9 cellular contexts compared by ENCODE assay signal in genomic region chr11:66957971-66958231, GRCh38. TPM values are rescaled to one million over a fixed set of nuclear protein-coding genes. Genes with fewer than 3 reads are reported as not detected.
A peak's percentile ranks its signal among the peaks of the same experiment; 100 is the strongest.
DNase-seq lines count a peak whose midpoint lies in the region; ATAC-seq and TF ChIP-seq lines count a peak whose summit lies in the region.
"Had no signal": no experiment of that assay in that cellular context is flagged by ENCODE, and none has a peak within 500 bp of the region (broad histone marks: within the 10 kb centered on the region; RNA-seq: fewer than 3 reads in every experiment).

No MANE protein-coding gene starts in this region.

- no peak for TF ChIP-seq CTCF in GM13976 (IDR thresholded peaks at IDR 0.05; ENCODE audit: borderline replicate concordance, control extremely low read depth, extremely low read depth, insufficient read depth, missing control alignments)

- POLR2A ChIA-PET in activated naive CD8-positive, alpha-beta T cell treated with anti-CD3 and anti-CD28 coated beads, Interleukin-2, amount 10 ng/mL, durations not matched to agents 7 days and 5 days (lab: Charles Lee), result interaction anchor here (0.7 to 2.5 kb wide), 4 partner anchors 15 to 478 kb away, joined by 3 to 11 read pairs (median 4); partner anchors contain the start of genes DPP3 and RCE1

- DNase-seq in GM13976 (ENCODE audit: low spot score) (peak; percentile 79), iPS-NIHi11 (ENCODE audit: low spot score) (peak; percentile 84), HK-2 (ENCODE audit: unreplicated experiment) (no peak)
- DNase-seq in activated naive CD8-positive, alpha-beta T cell treated with anti-CD3 and anti-CD28 coated beads, Interleukin-2, amount 10 ng/mL, durations not matched to agents 7 days and 5 days, result no peak
- DNase-seq in stimulated activated CD4-positive, alpha-beta T cell treated with anti-CD3 and anti-CD28 coated beads, Interleukin-4, amount 100 ng/mL, for 24 hours, result no peak

- H3K4me1 Mint-ChIP-seq in activated naive CD8-positive, alpha-beta T cell treated with anti-CD3 and anti-CD28 coated beads, Interleukin-2, amount 10 ng/mL, durations not matched to agents 7 days and 5 days, result peaks cover 16% of the 10 kb centered on the region
- peaks cover 23% of the 10 kb centered on the region for H3K4me1 Mint-ChIP-seq in stimulated activated naive CD8-positive, alpha-beta T cell treated with anti-CD3 and anti-CD28 coated beads, Interleukin-15, Interleukin-2, amounts not matched to agents 100 ng/mL and 50 ng/mL, for 24 hours (ENCODE audit: low read depth)

- ATAC-seq in HG02884 (IDR thresholded peaks at IDR 0.05; ENCODE audit: unreplicated experiment), result peak; percentile 15
- ATAC-seq in activated naive CD8-positive, alpha-beta T cell treated with anti-CD3 and anti-CD28 coated beads, Interleukin-2, amount 10 ng/mL, durations not matched to agents 7 days and 5 days (ENCODE audit: low read depth), result peak; percentile 45
- ATAC-seq in HG03108 (IDR thresholded peaks at IDR 0.05; ENCODE audit: unreplicated experiment), result no peak

- H3K4me3 Mint-ChIP-seq in activated naive CD8-positive, alpha-beta T cell treated with anti-CD3 and anti-CD28 coated beads, Interleukin-2, amount 10 ng/mL, durations not matched to agents 7 days and 5 days, result peak overlapping the region; percentile 90
- H3K4me3 Mint-ChIP-seq in stimulated activated naive CD8-positive, alpha-beta T cell treated with anti-CD3 and anti-CD28 coated beads, Interleukin-15, Interleukin-2, amounts not matched to agents 100 ng/mL and 50 ng/mL, for 24 hours, result peak overlapping the region; percentile 77

- H3K27ac Mint-ChIP-seq in activated naive CD8-positive, alpha-beta T cell treated with anti-CD3 and anti-CD28 coated beads, Interleukin-2, amount 10 ng/mL, durations not matched to agents 7 days and 5 days, result peak overlapping the region; percentile 76
- no peak overlapping the region for H3K27ac Mint-ChIP-seq in stimulated activated naive CD8-positive, alpha-beta T cell treated with anti-CD3 and anti-CD28 coated beads, Interleukin-15, Interleukin-2, amounts not matched to agents 100 ng/mL and 50 ng/mL, for 24 hours

- in situ Hi-C loops in GM13976 (cut with MboI; ENCODE audit: low sequenced_read_pairs, unreplicated experiment), result no loop called here

- H3K9me3 Mint-ChIP-seq in activated naive CD8-positive, alpha-beta T cell treated with anti-CD3 and anti-CD28 coated beads, Interleukin-2, amount 10 ng/mL, durations not matched to agents 7 days and 5 days, result no peaks in the 10 kb centered on the region
- H3K9me3 Mint-ChIP-seq in stimulated activated naive CD8-positive, alpha-beta T cell treated with anti-CD3 and anti-CD28 coated beads, Interleukin-15, Interleukin-2, amounts not matched to agents 100 ng/mL and 50 ng/mL, for 24 hours, result peaks cover 3% of the 10 kb centered on the region

- peaks cover 12% of the 10 kb centered on the region for H3K27me3 Mint-ChIP-seq in activated naive CD8-positive, alpha-beta T cell treated with anti-CD3 and anti-CD28 coated beads, Interleukin-2, amount 10 ng/mL, durations not matched to agents 7 days and 5 days
- no peaks in the 10 kb centered on the region for H3K27me3 Mint-ChIP-seq in stimulated activated naive CD8-positive, alpha-beta T cell treated with anti-CD3 and anti-CD28 coated beads, Interleukin-15, Interleukin-2, amounts not matched to agents 100 ng/mL and 50 ng/mL, for 24 hours

- no peaks in the 10 kb centered on the region for H3K36me3 Mint-ChIP-seq in activated naive CD8-positive, alpha-beta T cell treated with anti-CD3 and anti-CD28 coated beads, Interleukin-2, amount 10 ng/mL, durations not matched to agents 7 days and 5 days
- no peaks in the 10 kb centered on the region for H3K36me3 Mint-ChIP-seq in stimulated activated naive CD8-positive, alpha-beta T cell treated with anti-CD3 and anti-CD28 coated beads, Interleukin-15, Interleukin-2, amounts not matched to agents 100 ng/mL and 50 ng/mL, for 24 hours (ENCODE audit: low read depth)

RNA-seq across cellular contexts. Expression of gene PC, which starts 0.3 kb away (rescaled TPM):
- total RNA-seq in activated naive CD8-positive, alpha-beta T cell treated with anti-CD3 and anti-CD28 coated beads, Interleukin-2, amount 10 ng/mL, durations not matched to agents 7 days and 5 days, result 1 to 10 TPM; 8.2 to 9.0 TPM

RNA-seq across cellular contexts. Expression of gene C11orf86, which starts 17.2 kb away (rescaled TPM):
- not detected for total RNA-seq in activated naive CD8-positive, alpha-beta T cell treated with anti-CD3 and anti-CD28 coated beads, Interleukin-2, amount 10 ng/mL, durations not matched to agents 7 days and 5 days
- total RNA-seq: T-helper 2 cell treated with Interferon-gamma antibody and Interleukin-4, amounts not matched to agents 100 ng/mL and 5 ng/mL, for 36 hours had no signal

Comparison
In these comparisons a context has a peak if more than half of its experiments do, and no peak if none do; other contexts are left out.
1. DNase-seq: peak in GM13976 (single experiment) and iPS-NIHi11 (single experiment); none in activated naive CD8-positive, alpha-beta T cell treated with anti-CD3 and anti-CD28 coated beads, Interleukin-2, amount 10 ng/mL, durations not matched to agents 7 days and 5 days (single experiment), stimulated activated CD4-positive, alpha-beta T cell treated with anti-CD3 and anti-CD28 coated beads, Interleukin-4, amount 100 ng/mL, for 24 hours (single experiment) and HK-2 (single experiment).